1 cellular context compared by ENCODE assay signal in the genomic region with DNA sequence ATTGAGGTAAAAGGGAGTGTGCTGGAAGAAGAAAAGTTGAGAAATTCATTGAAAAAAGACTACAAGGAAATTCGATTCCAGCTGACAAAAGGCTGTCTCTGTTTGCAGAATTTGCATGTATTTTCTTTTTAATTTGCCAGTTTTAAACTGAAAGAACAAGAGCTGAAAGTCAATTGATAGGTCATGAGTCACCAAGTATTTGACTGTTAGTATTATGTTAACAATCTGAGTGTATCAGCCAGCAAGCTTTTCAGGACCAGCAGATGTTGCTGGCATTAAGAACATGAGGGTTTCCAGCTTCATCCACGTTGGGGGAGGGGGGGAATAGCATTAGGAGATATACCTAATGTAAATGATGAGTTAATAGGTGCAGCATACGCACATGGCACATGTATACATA.
TF ChIP-seq lines count a peak whose summit lies in the region.

No MANE protein-coding gene starts in this region.

TF ChIP-seq in A549, 52 proteins besides CTCF, POLR2A, EP300 and RAD21 (continued from another document):
- TF ChIP-seq, protein P1, sequence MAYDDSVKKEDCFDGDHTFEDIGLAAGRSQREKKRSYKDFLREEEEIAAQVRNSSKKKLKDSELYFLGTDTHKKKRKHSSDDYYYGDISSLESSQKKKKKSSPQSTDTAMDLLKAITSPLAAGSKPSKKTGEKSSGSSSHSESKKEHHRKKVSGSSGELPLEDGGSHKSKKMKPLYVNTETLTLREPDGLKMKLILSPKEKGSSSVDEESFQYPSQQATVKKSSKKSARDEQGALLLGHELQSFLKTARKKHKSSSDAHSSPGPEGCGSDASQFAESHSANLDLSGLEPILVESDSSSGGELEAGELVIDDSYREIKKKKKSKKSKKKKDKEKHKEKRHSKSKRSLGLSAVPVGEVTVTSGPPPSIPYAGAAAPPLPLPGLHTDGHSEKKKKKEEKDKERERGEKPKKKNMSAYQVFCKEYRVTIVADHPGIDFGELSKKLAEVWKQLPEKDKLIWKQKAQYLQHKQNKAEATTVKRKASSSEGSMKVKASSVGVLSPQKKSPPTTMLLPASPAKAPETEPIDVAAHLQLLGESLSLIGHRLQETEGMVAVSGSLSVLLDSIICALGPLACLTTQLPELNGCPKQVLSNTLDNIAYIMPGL (CRISPR knock-in tag; IDR thresholded peaks at IDR 0.05; ENCODE audit: borderline replicate concordance): no peak
- TF ChIP-seq BHLHE40 (IDR thresholded peaks at IDR 0.05; ENCODE audit: low read depth, low read length) (no peak), HEYL (CRISPR knock-in tag; IDR thresholded peaks at IDR 0.05) (no peak), CEBPB (IDR thresholded peaks at IDR 0.05) (no peak), HOXA7 (CRISPR knock-in tag; IDR thresholded peaks at IDR 0.05) (no peak), RCOR1 (IDR thresholded peaks at IDR 0.05; ENCODE audit: low read depth, low read length) (no peak), HOXB13 (CRISPR knock-in tag; IDR thresholded peaks at IDR 0.05; ENCODE audit: low read depth) (peak; percentile 78; the same call in 1 of the 2 replicates), TP53 (CRISPR knock-in tag; IDR thresholded peaks at IDR 0.05) (no peak), SREBF2 (IDR thresholded peaks at IDR 0.05) (no peak), CBX2 (IDR thresholded peaks at IDR 0.05; ENCODE audit: borderline replicate concordance, low read depth) (no peak), FOSL2 (IDR thresholded peaks at IDR 0.05) (0 out of 2 replicates have a peak, but pooled peaks have one; percentile 13), FOSL2 (CRISPR knock-in tag; IDR thresholded peaks at IDR 0.05) (peak; percentile 76), NPAS2 (CRISPR knock-in tag; IDR thresholded peaks at IDR 0.05; ENCODE audit: borderline replicate concordance) (no peak), JUNB (IDR thresholded peaks at IDR 0.05) (no peak; the same call in 1 of the 2 replicates), MYC (IDR thresholded peaks at IDR 0.05; ENCODE audit: borderline replicate concordance, low read length) (no peak), CHD4 (IDR thresholded peaks at IDR 0.05; ENCODE audit: borderline replicate concordance) (no peak), GATA3 (IDR thresholded peaks at IDR 0.05; ENCODE audit: borderline replicate concordance) (peak; percentile 56; the same call in 1 of the 2 replicates), KDM5A (IDR thresholded peaks at IDR 0.05) (no peak), SMC3 (IDR thresholded peaks at IDR 0.05) (0 out of 3 replicates have a peak, but pooled peaks have one; percentile 22), FOXS1 (CRISPR knock-in tag; IDR thresholded peaks at IDR 0.05) (no peak), MAFK (IDR thresholded peaks at IDR 0.05; ENCODE audit: partially characterized antibody) (no peak)
- TF ChIP-seq, protein P2, sequence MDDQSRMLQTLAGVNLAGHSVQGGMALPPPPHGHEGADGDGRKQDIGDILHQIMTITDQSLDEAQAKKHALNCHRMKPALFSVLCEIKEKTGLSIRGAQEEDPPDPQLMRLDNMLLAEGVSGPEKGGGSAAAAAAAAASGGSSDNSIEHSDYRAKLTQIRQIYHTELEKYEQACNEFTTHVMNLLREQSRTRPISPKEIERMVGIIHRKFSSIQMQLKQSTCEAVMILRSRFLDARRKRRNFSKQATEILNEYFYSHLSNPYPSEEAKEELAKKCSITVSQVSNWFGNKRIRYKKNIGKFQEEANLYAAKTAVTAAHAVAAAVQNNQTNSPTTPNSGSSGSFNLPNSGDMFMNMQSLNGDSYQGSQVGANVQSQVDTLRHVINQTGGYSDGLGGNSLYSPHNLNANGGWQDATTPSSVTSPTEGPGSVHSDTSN (IDR thresholded peaks at IDR 0.05): no peak
- TF ChIP-seq, protein P3, sequence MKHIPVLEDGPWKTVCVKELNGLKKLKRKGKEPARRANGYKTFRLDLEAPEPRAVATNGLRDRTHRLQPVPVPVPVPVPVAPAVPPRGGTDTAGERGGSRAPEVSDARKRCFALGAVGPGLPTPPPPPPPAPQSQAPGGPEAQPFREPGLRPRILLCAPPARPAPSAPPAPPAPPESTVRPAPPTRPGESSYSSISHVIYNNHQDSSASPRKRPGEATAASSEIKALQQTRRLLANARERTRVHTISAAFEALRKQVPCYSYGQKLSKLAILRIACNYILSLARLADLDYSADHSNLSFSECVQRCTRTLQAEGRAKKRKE (CRISPR knock-in tag; IDR thresholded peaks at IDR 0.05; ENCODE audit: low read depth): no peak
- TF ChIP-seq, protein P4, sequence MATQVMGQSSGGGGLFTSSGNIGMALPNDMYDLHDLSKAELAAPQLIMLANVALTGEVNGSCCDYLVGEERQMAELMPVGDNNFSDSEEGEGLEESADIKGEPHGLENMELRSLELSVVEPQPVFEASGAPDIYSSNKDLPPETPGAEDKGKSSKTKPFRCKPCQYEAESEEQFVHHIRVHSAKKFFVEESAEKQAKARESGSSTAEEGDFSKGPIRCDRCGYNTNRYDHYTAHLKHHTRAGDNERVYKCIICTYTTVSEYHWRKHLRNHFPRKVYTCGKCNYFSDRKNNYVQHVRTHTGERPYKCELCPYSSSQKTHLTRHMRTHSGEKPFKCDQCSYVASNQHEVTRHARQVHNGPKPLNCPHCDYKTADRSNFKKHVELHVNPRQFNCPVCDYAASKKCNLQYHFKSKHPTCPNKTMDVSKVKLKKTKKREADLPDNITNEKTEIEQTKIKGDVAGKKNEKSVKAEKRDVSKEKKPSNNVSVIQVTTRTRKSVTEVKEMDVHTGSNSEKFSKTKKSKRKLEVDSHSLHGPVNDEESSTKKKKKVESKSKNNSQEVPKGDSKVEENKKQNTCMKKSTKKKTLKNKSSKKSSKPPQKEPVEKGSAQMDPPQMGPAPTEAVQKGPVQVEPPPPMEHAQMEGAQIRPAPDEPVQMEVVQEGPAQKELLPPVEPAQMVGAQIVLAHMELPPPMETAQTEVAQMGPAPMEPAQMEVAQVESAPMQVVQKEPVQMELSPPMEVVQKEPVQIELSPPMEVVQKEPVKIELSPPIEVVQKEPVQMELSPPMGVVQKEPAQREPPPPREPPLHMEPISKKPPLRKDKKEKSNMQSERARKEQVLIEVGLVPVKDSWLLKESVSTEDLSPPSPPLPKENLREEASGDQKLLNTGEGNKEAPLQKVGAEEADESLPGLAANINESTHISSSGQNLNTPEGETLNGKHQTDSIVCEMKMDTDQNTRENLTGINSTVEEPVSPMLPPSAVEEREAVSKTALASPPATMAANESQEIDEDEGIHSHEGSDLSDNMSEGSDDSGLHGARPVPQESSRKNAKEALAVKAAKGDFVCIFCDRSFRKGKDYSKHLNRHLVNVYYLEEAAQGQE (IDR thresholded peaks at IDR 0.05): no peak
- TF ChIP-seq, protein P5, sequence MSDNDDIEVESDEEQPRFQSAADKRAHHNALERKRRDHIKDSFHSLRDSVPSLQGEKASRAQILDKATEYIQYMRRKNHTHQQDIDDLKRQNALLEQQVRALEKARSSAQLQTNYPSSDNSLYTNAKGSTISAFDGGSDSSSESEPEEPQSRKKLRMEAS (IDR thresholded peaks at IDR 0.05): peak; percentile 79
